ENCODE assay signal across 11 cellular contexts in genomic region chr1:206723500-206724472, GRCh38. TPM values are rescaled to one million over a fixed set of nuclear protein-coding genes. Genes with fewer than 3 reads are reported as not detected.
DNase-seq lines count a peak whose midpoint lies in the region; ATAC-seq, FAIRE-seq and TF ChIP-seq lines count a peak whose summit lies in the region.
"Had no signal": no experiment of that assay in that cellular context is flagged by ENCODE, and none has a peak within 500 bp of the region (broad histone marks: within the 10 kb centered on the region; RNA-seq: fewer than 3 reads in every experiment).

No MANE protein-coding gene starts in this region.

- H3K4me3 Mint-ChIP-seq in activated CD4-positive, alpha-beta memory T cell treated with anti-CD3 and anti-CD28 coated beads, Interleukin-2, amount 10 ng/mL, durations not matched to agents 7 days and 5 days: no peak overlapping the region
- H3K4me3 Mint-ChIP-seq: immature natural killer cell had no signal

- SMC1A ChIA-PET in GM12878 (lab: Charles Lee; ENCODE audit: uncharacterized antibody, unreplicated experiment): interaction anchor here (0.6 to 5.0 kb wide), 11 partner anchors 10 to 197 kb away, joined by 3 to 66 read pairs (median 7); no protein-coding TSS in a partner anchor

- H3K79me2 ChIP-seq in GM12878 (ENCODE audit: control insufficient read depth, insufficient read depth, low read length): peaks cover 64% of the 10 kb centered on the region

- H3K4me1 ChIP-seq in GM12878 (ENCODE audit: control insufficient read depth, insufficient read depth, low read length): peaks cover 44% of the 10 kb centered on the region
- H3K4me1 ChIP-seq in kidney (ENCODE audit: control insufficient read depth in 1 of 2, insufficient read depth in 1 of 2, low read depth in 1 of 2, low read length in 2 of 2): peaks cover 46 to 52% of the 10 kb centered on the region in 2 donors
- H3K4me1 ChIP-seq in thoracic aorta (ENCODE audit: control insufficient read depth in 1 of 2, low read depth in 2 of 2): peaks cover 34 to 67% of the 10 kb centered on the region in 2 donors

- H3K4me3 ChIP-seq in GM12878 (no peak overlapping the region), kidney (ENCODE audit: low read length in 2 of 2) (no peak overlapping the region), thoracic aorta (peak overlapping the region; percentile 39)

- no peak for FAIRE-seq in GM12878 (lab: Jason Lieb, UNC)
- no peak for FAIRE-seq in kidney (lab: Jason Lieb, UNC)

- peak; percentile 15 for DNase-seq in NCI-H146 (lab: John Stamatoyannopoulos, UW)
- no peak for DNase-seq in NCI-H146 treated with DMSO at 0.1 percent for 48 hours (lab: John Stamatoyannopoulos, UW; ENCODE audit: unreplicated experiment)
- DNase-seq in GM12878 (ENCODE audit: low read depth, low spot score): no peak
- peak; percentile 85 for DNase-seq in kidney
- no peak for DNase-seq in thoracic aorta (ENCODE audit: low spot score)
- DNase-seq in activated CD4-positive, alpha-beta memory T cell treated with anti-CD3 and anti-CD28 coated beads, Interleukin-2, amount 10 ng/mL, durations not matched to agents 7 days and 5 days: no peak
- no peak for DNase-seq in NCI-H774 (lab: John Stamatoyannopoulos, UW)
- DNase-seq: immature natural killer cell, NCI-H187 had no signal

- no peaks in the 10 kb centered on the region for H3K27me3 ChIP-seq in GM12878 (replicated peaks in 1 of 2; ENCODE audit: control insufficient read depth in 2 of 2, insufficient read depth in 2 of 2, low read length in 1 of 2)
- no peaks in the 10 kb centered on the region for H3K27me3 ChIP-seq in thoracic aorta (replicated peaks; ENCODE audit: insufficient read depth)

- CTCF ChIA-PET in GM12878 (lab: Yijun Ruan, JAX): interaction anchor here (0.8 to 20.3 kb wide), 22 partner anchors 7 to 249 kb away, joined by 3 to 805 read pairs (median 10); partner anchors contain the start of gene FCMR
- CTCF ChIA-PET in activated CD4-positive, alpha-beta memory T cell treated with anti-CD3 and anti-CD28 coated beads, Interleukin-2, amount 10 ng/mL, durations not matched to agents 7 days and 5 days (lab: Charles Lee): interaction anchor here (0.7 to 3.7 kb wide), 13 partner anchors 8 to 211 kb away, joined by 3 to 83 read pairs (median 3); partner anchors contain the start of gene DYRK3

- TF ChIP-seq CTCF in GM12878 (IDR thresholded peaks at IDR 0.05 in 2 of 3, conservative IDR thresholded peaks at IDR 0.05 in 1 of 3; ENCODE audit: control insufficient read depth in 2 of 3, extremely low read depth in 1 of 3, insufficient read depth in 1 of 3, low read depth in 3 of 3, low read length in 3 of 3) (no peak), kidney (IDR thresholded peaks at IDR 0.05; ENCODE audit: borderline replicate concordance, extremely low read depth, insufficient read depth) (no peak), thoracic aorta (IDR thresholded peaks at IDR 0.05) (peak; percentile 29)

- BruUV-seq in GM12878 (replicated peaks; lab: Mats Ljungman, UMichigan): no TSS peak

- H3K27ac ChIP-seq in GM12878 (ENCODE audit: control insufficient read depth, insufficient read depth) (no peak overlapping the region), kidney (ENCODE audit: low read depth in 2 of 2, low read length in 2 of 2) (peak overlapping the region; percentile 54 to 72), thoracic aorta (peak overlapping the region; percentile 64 to 79)
- H3K27ac ChIP-seq: 22Rv1 had no signal

- in situ Hi-C loops in GM12878 (cut with MboI): no loop called here

- H4K20me1 ChIP-seq in GM12878 (ENCODE audit: control insufficient read depth, insufficient read depth): no peaks in the 10 kb centered on the region

- no peaks in the 10 kb centered on the region for H3K27me3 Mint-ChIP-seq in activated CD4-positive, alpha-beta memory T cell treated with anti-CD3 and anti-CD28 coated beads, Interleukin-2, amount 10 ng/mL, durations not matched to agents 7 days and 5 days

- ATAC-seq in GM12878: no peak
- ATAC-seq in thoracic aorta (ENCODE audit: insufficient number of reproducible peaks, low FRiP score, low read depth): peak; percentile 39
- no peak for ATAC-seq in HG03354 (IDR thresholded peaks at IDR 0.05; ENCODE audit: poor library complexity, severe bottlenecking, unreplicated experiment)

- 91% methylated on average over 16 of the region's 16 CpGs for WGBS in GM12878 (ENCODE audit: insufficient coverage, insufficient replicate concordance, low lambda C conversion rate, missing lambda C conversion rate)

- H3K36me3 ChIP-seq in GM12878 (ENCODE audit: control insufficient read depth in 2 of 2, insufficient read depth in 2 of 2, low read length in 1 of 2) (no peaks in the 10 kb centered on the region; a peak in 3 of 4 replicates), kidney (ENCODE audit: control insufficient read depth in 1 of 2, insufficient read depth in 2 of 2, low read length in 2 of 2) (no peaks in the 10 kb centered on the region), thoracic aorta (no peaks in the 10 kb centered on the region)

- POLR2A ChIA-PET in GM12878 (lab: Charles Lee): interaction anchor here (0.6 kb wide), 1 partner anchor 88 kb away, joined by 3 read pairs; no protein-coding TSS in a partner anchor
- POLR2A ChIA-PET in activated CD4-positive, alpha-beta memory T cell treated with anti-CD3 and anti-CD28 coated beads, Interleukin-2, amount 10 ng/mL, durations not matched to agents 7 days and 5 days (lab: Charles Lee): no interaction called here

- H3K4me2 ChIP-seq in GM12878 (ENCODE audit: control insufficient read depth, insufficient read depth): no peak overlapping the region

- no peaks in the 10 kb centered on the region for H3K9me3 Mint-ChIP-seq in activated CD4-positive, alpha-beta memory T cell treated with anti-CD3 and anti-CD28 coated beads, Interleukin-2, amount 10 ng/mL, durations not matched to agents 7 days and 5 days
- H3K9me3 Mint-ChIP-seq: immature natural killer cell had no signal

- peaks cover under 1% of the 10 kb centered on the region for H3K36me3 Mint-ChIP-seq in activated CD4-positive, alpha-beta memory T cell treated with anti-CD3 and anti-CD28 coated beads, Interleukin-2, amount 10 ng/mL, durations not matched to agents 7 days and 5 days (ENCODE audit: low read depth)

- RAD21 ChIA-PET in GM12878 (lab: Charles Lee; ENCODE audit: unreplicated experiment): interaction anchor here (0.9 to 4.6 kb wide), 7 partner anchors 9 to 114 kb away, joined by 3 to 25 read pairs (median 4); no protein-coding TSS in a partner anchor

- TF ChIP-seq EP300 in GM12878 (IDR thresholded peaks at IDR 0.05; ENCODE audit: borderline replicate concordance in 1 of 2, control insufficient read depth in 1 of 2, low read depth in 2 of 2, low read length in 2 of 2): no peak

- peak; percentile 44; the same call in 1 of the 2 replicates for TF ChIP-seq POLR2A in GM12878 (IDR thresholded peaks at IDR 0.05; ENCODE audit: low read depth, low read length)

- H3K9ac ChIP-seq in GM12878 (ENCODE audit: control insufficient read depth, insufficient read depth, low read length): no peak overlapping the region
- no peak overlapping the region for H3K9ac ChIP-seq in kidney (ENCODE audit: low read length in 2 of 2)

- no peak for TF ChIP-seq RAD21 in GM12878 (IDR thresholded peaks at IDR 0.05; ENCODE audit: insufficient read depth, low read depth, low read length)

- H2AFZ ChIP-seq in GM12878 (ENCODE audit: control insufficient read depth, low read depth, low read length): no peak overlapping the region

- H3K4me1 Mint-ChIP-seq in activated CD4-positive, alpha-beta memory T cell treated with anti-CD3 and anti-CD28 coated beads, Interleukin-2, amount 10 ng/mL, durations not matched to agents 7 days and 5 days: peaks cover 47% of the 10 kb centered on the region

- no peaks in the 10 kb centered on the region for H3K9me3 ChIP-seq in GM12878 (replicated peaks; ENCODE audit: control insufficient read depth, insufficient read depth, low read length)
- H3K9me3 ChIP-seq in kidney (ENCODE audit: control insufficient read depth in 1 of 2, low read length in 2 of 2): no peaks in the 10 kb centered on the region
- H3K9me3 ChIP-seq in thoracic aorta: no peaks in the 10 kb centered on the region

- H3K27ac Mint-ChIP-seq in activated CD4-positive, alpha-beta memory T cell treated with anti-CD3 and anti-CD28 coated beads, Interleukin-2, amount 10 ng/mL, durations not matched to agents 7 days and 5 days: no peak overlapping the region

- intact Hi-C loops in GM12878 (cut with micrococcal nuclease; ENCODE audit: unreplicated experiment) (loop anchor here (10.0 kb wide), 1 partner anchor 89 kb away; the partner anchor contains the start of gene DYRK3), kidney (cut with DNase I) (no loop called here)

RNA-seq across cellular contexts. Expression of gene MAPKAPK2, which starts 39.1 kb away (rescaled TPM):
- total RNA-seq in GM12878 (2013; cell fraction: nucleolus; rRNA removed): 38.9 and 42.0 TPM in 2 replicates
- total RNA-seq in GM12878 (2014; rRNA removed): 59.9 and 62.6 TPM in 2 replicates
- 36.1 and 38.8 TPM in 2 replicates for total RNA-seq in GM12878 (2014; rRNA removed; fragmentation: Illumina TruSeq; extraction: Trizol)
- total RNA-seq in GM12878 (2021): 92.2 and 93.0 TPM in 2 replicates
- 44.2 TPM for polyA plus RNA-seq in GM12878 (2011; ENCODE audit: low read depth)
- 51.0 and 71.7 TPM in 2 replicates for polyA plus RNA-seq in GM12878 (2011; rRNA removed)
- 83.8 and 84.4 TPM in 2 replicates for polyA plus RNA-seq in GM12878 (2011; cell fraction: cytosol; rRNA removed)
- 110 and 118 TPM in 2 replicates for polyA plus RNA-seq in GM12878 (2011; cell fraction: nucleus; rRNA removed)
- 44.4 and 63.5 TPM in 2 replicates for polyA plus RNA-seq in GM12878 (2012)
- polyA plus RNA-seq in GM12878 (2014; fragmentation: Illumina TruSeq; extraction: Trizol): 66.8 and 70.6 TPM in 2 replicates
- polyA plus RNA-seq in GM12878 (2014; fragmentation: Nextera tagmentation; extraction: Ambion mirVana): 1 to 10 TPM in 1 of 2 experiments, under 1 TPM in 1; 0.72 to 4.9 TPM
- polyA plus RNA-seq in GM12878 (2014; rRNA removed): 65.5 and 65.7 TPM in 2 replicates
- polyA plus RNA-seq in GM12878 (2016; fragmentation: Nextera tagmentation; extraction: Ambion mirVana): 1 to 10 TPM; 4.2 to 6.2 TPM
- 67.7 and 81.3 TPM in 2 replicates for polyA minus RNA-seq in GM12878 (2011; rRNA and poly(A)+ RNA removed)
- polyA minus RNA-seq in GM12878 (2011; cell fraction: cytosol; rRNA and poly(A)+ RNA removed): 25.1 and 29.4 TPM in 2 replicates
- polyA minus RNA-seq in GM12878 (2011; cell fraction: nucleus; rRNA and poly(A)+ RNA removed): 23.2 and 39.0 TPM in 2 replicates
- 113 TPM for total RNA-seq in kidney
- polyA plus RNA-seq in kidney (ENCODE audit: insufficient read depth, low read depth, low replicate concordance): 84.5 TPM
- total RNA-seq in thoracic aorta: 10 to 100 TPM; 80.7 to 89.2 TPM
- total RNA-seq in activated CD4-positive, alpha-beta memory T cell treated with anti-CD3 and anti-CD28 coated beads, Interleukin-2, amount 10 ng/mL, durations not matched to agents 7 days and 5 days: 10 to 100 TPM; 89.1 to 95.2 TPM

RNA-seq across cellular contexts. Expression of gene IL19, which starts 46.8 kb away (rescaled TPM):
- not detected in 2 replicates for total RNA-seq in GM12878 (2013; cell fraction: nucleolus; rRNA removed)
- total RNA-seq in GM12878 (2014; rRNA removed) (0.38 TPM in 1 of 2 replicates, not detected in the other), GM12878 (2014; rRNA removed; fragmentation: Illumina TruSeq; extraction: Trizol) (not detected in 2 replicates), GM12878 (2021) (not detected in 2 replicates), kidney (3.6 TPM), thoracic aorta (not detected)
- polyA plus RNA-seq in GM12878 (2011; ENCODE audit: low read depth): 0.30 TPM
- polyA plus RNA-seq in GM12878 (2011; rRNA removed) (0.72 and 0.73 TPM in 2 replicates), GM12878 (2014; fragmentation: Illumina TruSeq; extraction: Trizol) (0.32 TPM in 1 of 2 replicates, not detected in the other), GM12878 (2014; fragmentation: Nextera tagmentation; extraction: Ambion mirVana) (under 1 TPM; 0.27 to 0.29 TPM), GM12878 (2014; rRNA removed) (0.10 TPM in 1 of 2 replicates, not detected in the other), GM12878 (2016; fragmentation: Nextera tagmentation; extraction: Ambion mirVana) (not detected), kidney (ENCODE audit: insufficient read depth, low read depth, low replicate concordance) (0.41 TPM)
- 0.33 and 0.63 TPM in 2 replicates for polyA plus RNA-seq in GM12878 (2011; cell fraction: cytosol; rRNA removed)
- polyA plus RNA-seq in GM12878 (2011; cell fraction: nucleus; rRNA removed): 0.70 and 1.2 TPM in 2 replicates
- 0.65 TPM in 1 of 2 replicates, not detected in the other for polyA plus RNA-seq in GM12878 (2012)
- 0.37 and 0.41 TPM in 2 replicates for polyA minus RNA-seq in GM12878 (2011; rRNA and poly(A)+ RNA removed)
- polyA minus RNA-seq in GM12878 (2011; cell fraction: cytosol; rRNA and poly(A)+ RNA removed): not detected in 2 replicates
- polyA minus RNA-seq in GM12878 (2011; cell fraction: nucleus; rRNA and poly(A)+ RNA removed): 0.24 TPM in 1 of 2 replicates, not detected in the other
- not detected for total RNA-seq in activated CD4-positive, alpha-beta memory T cell treated with anti-CD3 and anti-CD28 coated beads, Interleukin-2, amount 10 ng/mL, durations not matched to agents 7 days and 5 days
- polyA plus RNA-seq: immature natural killer cell had no signal

RNA-seq across cellular contexts. Expression of gene IL10, which starts 48.5 kb away (rescaled TPM):
- total RNA-seq in GM12878 (2013; cell fraction: nucleolus; rRNA removed): 1.5 and 3.6 TPM in 2 replicates
- total RNA-seq in GM12878 (2014; rRNA removed) (1.0 and 1.1 TPM in 2 replicates), GM12878 (2014; rRNA removed; fragmentation: Illumina TruSeq; extraction: Trizol) (1.4 and 1.6 TPM in 2 replicates), GM12878 (2021) (0.67 and 1.1 TPM in 2 replicates), kidney (2.5 TPM), thoracic aorta (10 to 100 TPM; 19.8 to 40.9 TPM)
- polyA plus RNA-seq in GM12878 (2011; ENCODE audit: low read depth): 4.4 TPM
- polyA plus RNA-seq in GM12878 (2011; rRNA removed) (5.0 and 6.3 TPM in 2 replicates), GM12878 (2014; fragmentation: Illumina TruSeq; extraction: Trizol) (1.4 and 1.8 TPM in 2 replicates), GM12878 (2014; fragmentation: Nextera tagmentation; extraction: Ambion mirVana) (1 to 10 TPM; 1.2 to 1.6 TPM), GM12878 (2014; rRNA removed) (0.92 and 1.5 TPM in 2 replicates), GM12878 (2016; fragmentation: Nextera tagmentation; extraction: Ambion mirVana) (under 1 TPM; 0.34 to 0.70 TPM), kidney (ENCODE audit: insufficient read depth, low read depth, low replicate concordance) (0.49 TPM)
- 3.0 and 5.2 TPM in 2 replicates for polyA plus RNA-seq in GM12878 (2011; cell fraction: cytosol; rRNA removed)
- 1.0 and 1.4 TPM in 2 replicates for polyA plus RNA-seq in GM12878 (2011; cell fraction: nucleus; rRNA removed)
- 2.8 and 5.5 TPM in 2 replicates for polyA plus RNA-seq in GM12878 (2012)
- 3.7 and 6.0 TPM in 2 replicates for polyA minus RNA-seq in GM12878 (2011; rRNA and poly(A)+ RNA removed)
- polyA minus RNA-seq in GM12878 (2011; cell fraction: cytosol; rRNA and poly(A)+ RNA removed): 1.1 and 2.1 TPM in 2 replicates
- 4.7 and 5.2 TPM in 2 replicates for polyA minus RNA-seq in GM12878 (2011; cell fraction: nucleus; rRNA and poly(A)+ RNA removed)
- total RNA-seq in activated CD4-positive, alpha-beta memory T cell treated with anti-CD3 and anti-CD28 coated beads, Interleukin-2, amount 10 ng/mL, durations not matched to agents 7 days and 5 days: 1 to 10 TPM in 1 of 2 experiments, under 1 TPM in 1; 0.73 to 1.9 TPM

Comparison
In these comparisons a context has a peak if more than half of its experiments do, and no peak if none do; other contexts are left out.
1. DNase-seq: peak in NCI-H146 (single experiment) and kidney (single experiment); none in NCI-H146 treated with DMSO at 0.1 percent for 48 hours (single experiment), GM12878 (single experiment), thoracic aorta (single experiment), activated CD4-positive, alpha-beta memory T cell treated with anti-CD3 and anti-CD28 coated beads, Interleukin-2, amount 10 ng/mL, durations not matched to agents 7 days and 5 days (single experiment) and NCI-H774 (single experiment).